ENCODE assay signal across 11 cellular contexts in the genomic region with DNA sequence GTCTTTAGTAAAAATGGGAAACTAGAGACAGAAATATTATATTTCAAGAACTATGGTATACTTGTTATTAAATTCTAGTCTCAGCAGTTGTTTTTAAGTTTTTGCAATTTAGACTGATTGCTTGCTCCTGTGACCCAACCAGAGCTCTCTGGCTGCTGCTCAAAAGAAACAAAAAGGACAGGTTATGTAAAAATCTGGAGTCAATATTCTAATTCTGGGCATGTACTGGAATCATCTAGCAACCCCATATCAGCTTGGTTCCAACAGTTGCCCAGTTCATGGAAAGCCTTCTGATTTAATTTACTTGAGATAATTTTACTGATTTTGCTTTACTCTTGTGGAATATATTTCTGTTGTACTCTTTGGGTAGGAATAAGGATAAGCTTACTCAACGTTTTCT. TPM values are rescaled to one million over a fixed set of nuclear protein-coding genes. Genes with fewer than 3 reads are reported as not detected.
"Had no signal": no experiment of that assay in that cellular context is flagged by ENCODE, and none has a peak within 500 bp of the region (broad histone marks: within the 10 kb centered on the region; RNA-seq: fewer than 3 reads in every experiment).

No MANE protein-coding gene starts in this region.

- DNase-seq: GM23248, GOT3, H7, HFFc6, IMR-90, KG1 had no signal

- H3K36me3 ChIP-seq: HAP-1 had no signal

- H3K9me3 ChIP-seq: HAP-1 had no signal

- H3K27ac Mint-ChIP-seq: HFFc6 had no signal

- H3K9ac ChIP-seq: GM23248 had no signal

- H2AFZ ChIP-seq: GM23248 had no signal

- H3K4me3 ChIP-seq: GM23248, HAP-1, K562 had no signal

- H3K27ac ChIP-seq: GM23248, HL-60 had no signal

- ATAC-seq: HCT116, K562 had no signal

- H3K9me3 Mint-ChIP-seq: HFFc6 had no signal

- H3K4me3 Mint-ChIP-seq: HFFc6 had no signal

- FAIRE-seq: K562 had no signal

RNA-seq across cellular contexts. Expression of gene KCP, which starts 10.3 kb away (rescaled TPM):
- total RNA-seq: GM23248, H4, IMR-90 had no signal

RNA-seq across cellular contexts. Expression of gene IRF5, which starts 37.5 kb away (rescaled TPM):
- polyA plus RNA-seq: K562 had no signal
